9 cellular contexts compared by ENCODE assay signal in the genomic region with DNA sequence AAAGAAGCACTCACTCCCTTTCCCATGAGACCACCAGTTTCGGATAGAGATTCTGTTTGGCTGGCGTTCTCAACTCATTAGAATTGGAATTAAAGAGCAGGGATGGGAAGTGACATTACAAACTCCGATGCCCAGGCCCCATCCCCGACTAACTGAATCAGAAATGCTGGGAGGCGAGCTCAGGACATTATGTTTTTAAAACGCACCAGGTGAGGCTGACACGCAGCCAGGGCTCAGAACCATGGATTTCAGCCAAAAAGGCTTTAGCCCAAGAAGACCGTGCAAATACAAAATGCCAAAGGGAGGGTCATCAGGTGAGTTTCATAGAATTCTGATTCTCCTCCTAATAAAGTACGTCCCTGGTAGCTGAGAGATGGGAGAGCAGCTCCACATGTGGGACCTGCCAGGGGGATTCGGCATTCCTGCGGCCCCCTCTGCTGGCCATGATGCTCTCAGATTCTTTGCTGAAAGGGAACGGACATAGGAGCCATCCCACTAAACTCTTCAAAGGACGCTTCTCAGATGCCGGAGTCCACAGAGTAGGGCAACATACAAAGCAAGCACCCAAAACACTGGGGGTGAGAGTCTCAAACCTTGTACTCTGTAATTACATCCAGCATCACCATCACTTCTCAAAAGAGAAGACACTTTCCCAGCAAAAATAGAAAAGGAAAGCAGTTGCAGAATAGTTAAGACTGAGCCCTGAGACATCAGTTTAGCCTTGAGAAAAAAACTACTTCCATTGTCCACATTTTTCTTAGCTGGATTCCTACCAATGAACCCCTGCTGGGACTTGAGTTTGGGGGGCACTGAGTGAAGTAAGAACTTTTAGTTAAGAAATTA.
DNase-seq lines count a peak whose midpoint lies in the region; ATAC-seq, FAIRE-seq and TF ChIP-seq lines count a peak whose summit lies in the region.
"Had no signal": no experiment of that assay in that cellular context is flagged by ENCODE, and none has a peak within 500 bp of the region (broad histone marks: within the 10 kb centered on the region; RNA-seq: fewer than 3 reads in every experiment).

No MANE protein-coding gene starts in this region.

- POLR2A ChIA-PET in A549 (lab: Yijun Ruan, JAX): no interaction called here

- H3K36me3 ChIP-seq in RWPE2 (ENCODE audit: low read depth): no peaks in the 10 kb centered on the region
- no peaks in the 10 kb centered on the region for H3K36me3 ChIP-seq in aorta (ENCODE audit: control insufficient read depth in 1 of 2, insufficient read depth in 2 of 2, low read length in 1 of 2)
- H3K36me3 ChIP-seq in small intestine (ENCODE audit: control insufficient read depth in 2 of 2, insufficient read depth in 2 of 2, low read length in 2 of 2): no peaks in the 10 kb centered on the region

- 50% methylated on average over 14 of the region's 14 CpGs for WGBS in A549 (ENCODE audit: missing lambda C conversion rate)
- WGBS in aorta, 2 donors: 36 to 38% methylated on average over 14 of the region's 14 CpGs
- WGBS in small intestine, 3 donors: 40 to 47% (median 44%) methylated on average over 14 of the region's 14 CpGs

- H3K4me1 ChIP-seq in A549 (0 out of 3 replicates have a peak, but pooled peaks cover 4% of the 10 kb centered on the region), RWPE2 (ENCODE audit: insufficient read depth, poor library complexity, severe bottlenecking) (peaks cover 14% of the 10 kb centered on the region), aorta (ENCODE audit: control insufficient read depth in 1 of 2, insufficient read depth in 2 of 2, low read length in 2 of 2) (no peaks in the 10 kb centered on the region), small intestine (ENCODE audit: control insufficient read depth in 2 of 2, insufficient read depth in 1 of 2, low read depth in 1 of 2, low read length in 1 of 2) (no peaks in the 10 kb centered on the region)

- TF ChIP-seq EP300 in A549 (IDR thresholded peaks at IDR 0.05): no peak

- H3K27ac ChIP-seq in A549 (no peak overlapping the region), RWPE2 (ENCODE audit: poor library complexity, severe bottlenecking) (peak overlapping the region; percentile 11), aorta (ENCODE audit: low read depth in 1 of 2, low read length in 2 of 2) (no peak overlapping the region), small intestine (ENCODE audit: low read depth in 1 of 2, low read length in 1 of 2) (no peak overlapping the region)

- no peak overlapping the region for H3K4me3 ChIP-seq in A549
- no peak overlapping the region for H3K4me3 ChIP-seq in GM12864 (ENCODE audit: low read depth, low read length)
- H3K4me3 ChIP-seq in RWPE2 (ENCODE audit: severe bottlenecking): no peak overlapping the region
- no peak overlapping the region for H3K4me3 ChIP-seq in aorta (ENCODE audit: low read length in 2 of 2)
- no peak overlapping the region for H3K4me3 ChIP-seq in small intestine (ENCODE audit: low read depth in 1 of 2, low read length in 2 of 2)

- CTCF ChIA-PET in A549 (lab: Yijun Ruan, JAX): interaction anchor here (0.6 to 7.1 kb wide), 25 partner anchors 9 to 648 kb away, joined by 3 to 70 read pairs (median 4); partner anchors contain the start of gene TFAP2C

- FAIRE-seq in A549 (lab: Jason Lieb, UNC) (no peak), small intestine (lab: Jason Lieb, UNC) (no peak)

- DNase-seq in A549 (ENCODE audit: low read depth in 1 of 2, low spot score in 1 of 2): peak; percentile 47 to 67
- DNase-seq in GM12864 (ENCODE audit: low read depth): no peak
- peak; percentile 80 for DNase-seq in RWPE2 (ENCODE audit: low spot score)
- peak in 36 of 42 donors; percentile 13 to 66 (median 40) for DNase-seq in head of caudate nucleus
- DNase-seq in stimulated activated naive CD4-positive, alpha-beta T cell (lab: John Stamatoyannopoulos, UW): no peak
- DNase-seq in aorta: no peak
- no peak for DNase-seq in T-helper 2 cell
- DNase-seq in small intestine: no peak
- DNase-seq: activated CD4-positive, CD25-positive, alpha-beta regulatory T cell had no signal

- peak; percentile 69 to 86 for TF ChIP-seq RAD21 in A549 (conservative IDR thresholded peaks at IDR 0.05 in 1 of 2, IDR thresholded peaks at IDR 0.05 in 1 of 2)

- H3K27me3 ChIP-seq in RWPE2 (ENCODE audit: insufficient read depth, poor library complexity, severe bottlenecking): no peaks in the 10 kb centered on the region
- H3K27me3 ChIP-seq in aorta (ENCODE audit: control insufficient read depth in 1 of 2, insufficient read depth in 2 of 2, low read length in 1 of 2): no peaks in the 10 kb centered on the region
- peaks cover 4 to 7% of the 10 kb centered on the region in 2 donors for H3K27me3 ChIP-seq in small intestine (ENCODE audit: control insufficient read depth in 2 of 2, insufficient read depth in 2 of 2, low read length in 2 of 2)

- H3K4me2 ChIP-seq in A549: no peak overlapping the region

- no peak for TF ChIP-seq POLR2A in A549 (IDR thresholded peaks at IDR 0.05; ENCODE audit: low read length)

- ATAC-seq in A549 (peak; percentile 64 to 94; a peak in 3 of 6 replicates), RWPE2 (ENCODE audit: low read depth) (peak; percentile 51), aorta (ENCODE audit: low FRiP score) (no peak)

- intact Hi-C loops in head of caudate nucleus (cut with DNase I): loop anchor here (10.0 kb wide), 1 partner anchor 506 kb away; no protein-coding TSS in a partner anchor
- intact Hi-C loops in aorta (cut with DNase I): no loop called here

- TF ChIP-seq CTCF in A549 (IDR thresholded peaks at IDR 0.05) (peak; percentile 51), GM12864 (IDR thresholded peaks at IDR 0.05; ENCODE audit: low read depth, low read length, missing control alignments) (peak; percentile 10), RWPE2 (IDR thresholded peaks at IDR 0.05; ENCODE audit: poor library complexity, severe bottlenecking) (peak; percentile 94)

- no peaks in the 10 kb centered on the region for H3K9me3 ChIP-seq in A549
- no peaks in the 10 kb centered on the region for H3K9me3 ChIP-seq in RWPE2 (ENCODE audit: severe bottlenecking)
- H3K9me3 ChIP-seq in aorta (ENCODE audit: control insufficient read depth, low read length): no peaks in the 10 kb centered on the region
- no peaks in the 10 kb centered on the region for H3K9me3 ChIP-seq in small intestine (ENCODE audit: control insufficient read depth, low read depth)

TF ChIP-seq in A549, 52 proteins besides CTCF, POLR2A, EP300 and RAD21:
- TF ChIP-seq SMC3 (IDR thresholded peaks at IDR 0.05): peak; percentile 50; the same call in 2 of the 3 replicates
- TF ChIP-seq ZNF302 (CRISPR knock-in tag; IDR thresholded peaks at IDR 0.05): no peak
TF ChIP-seq in A549: peak in this region for 1.

Comparison
In these comparisons a context has a peak if more than half of its experiments do, and no peak if none do; other contexts are left out.
1. DNase-seq: peak in A549 (2 of 2), RWPE2 (single experiment) and head of caudate nucleus (36 of 42); none in GM12864 (single experiment), stimulated activated naive CD4-positive, alpha-beta T cell (0 of 6), aorta (0 of 2), T-helper 2 cell (0 of 5) and small intestine (single experiment).
2. CTCF ChIP-seq: peak in every context shown above with its lines; median percentile 94 in RWPE2; 51 in A549; 10 in GM12864.